ENCODE assay signal across 10 cellular contexts in the genomic region with DNA sequence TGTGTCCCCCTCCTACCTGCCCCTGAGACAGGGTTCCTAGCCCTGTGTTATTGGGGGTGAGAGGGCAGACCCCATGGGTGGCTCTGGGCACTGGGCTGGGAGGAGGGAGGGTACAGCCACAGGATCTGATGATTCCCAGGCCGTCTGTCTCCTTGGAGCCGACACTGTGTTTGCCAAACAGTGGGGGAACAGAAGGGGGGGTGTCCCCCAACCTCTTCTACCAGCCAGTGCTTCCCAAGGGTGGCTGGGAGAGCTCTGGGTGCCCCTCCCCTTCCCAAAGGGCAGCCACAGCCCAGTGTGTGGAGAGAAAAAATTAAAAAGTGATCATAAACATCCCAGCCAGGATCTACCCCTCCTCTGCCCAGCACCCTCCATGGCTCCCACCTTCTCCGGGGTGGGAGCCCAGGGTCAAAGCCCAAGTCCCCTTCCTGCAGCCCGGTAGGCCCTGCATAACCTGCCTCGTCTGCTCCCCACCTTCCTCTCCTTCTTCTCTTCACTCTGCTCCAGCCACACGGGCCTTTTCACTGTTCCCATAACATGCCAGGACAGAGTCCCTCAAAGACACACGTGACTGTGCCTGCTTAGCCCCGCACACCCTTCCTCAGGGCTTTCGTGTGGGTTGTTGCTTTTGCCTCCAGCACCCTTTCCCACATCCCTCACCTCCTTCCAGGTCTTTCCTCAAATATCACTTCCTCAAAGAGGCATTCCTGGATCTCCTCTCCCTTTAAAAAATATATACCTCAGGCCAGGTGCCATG. TPM values are rescaled to one million over a fixed set of nuclear protein-coding genes. Genes with fewer than 3 reads are reported as not detected.
DNase-seq lines count a peak whose midpoint lies in the region; ATAC-seq, FAIRE-seq and TF ChIP-seq lines count a peak whose summit lies in the region.
"Had no signal": no experiment of that assay in that cellular context is flagged by ENCODE, and none has a peak within 500 bp of the region (broad histone marks: within the 10 kb centered on the region; RNA-seq: fewer than 3 reads in every experiment).

No MANE protein-coding gene starts in this region.

- TF ChIP-seq CTCF in A549 (IDR thresholded peaks at IDR 0.05) (no peak), bronchial epithelial cell (IDR thresholded peaks at IDR 0.05; ENCODE audit: insufficient read depth, low read length, severe bottlenecking) (no peak)

- TF ChIP-seq RAD21 in A549 (conservative IDR thresholded peaks at IDR 0.05 in 1 of 2, IDR thresholded peaks at IDR 0.05 in 1 of 2) = no peak

- ATAC-seq in A549 (peak; percentile 24 to 37; a peak in 3 of 6 replicates), GM21576 (IDR thresholded peaks at IDR 0.05; ENCODE audit: unreplicated experiment) (no peak)

- H3K4me3 ChIP-seq in A549 (no peak overlapping the region), bronchial epithelial cell (ENCODE audit: low read depth, low read length) (peak overlapping the region; percentile 24)

- H3K9me3 ChIP-seq in A549 = no peaks in the 10 kb centered on the region

- H3K27me3 Mint-ChIP-seq in activated T-cell treated with anti-CD3 and anti-CD28 coated beads, Interleukin-2, amount 50 U/mL, for 24 hours = peaks cover 5% of the 10 kb centered on the region

- DNase-seq in A549 (ENCODE audit: low read depth in 1 of 2, low spot score in 1 of 2) = peak in 1 of 2 experiments; percentile 31
- peak; percentile 71 for DNase-seq in bronchial epithelial cell (ENCODE audit: low read depth)
- peak; percentile 54 for DNase-seq in medulla oblongata (ENCODE audit: extremely low spot score)
- no peak for DNase-seq in activated T-cell treated with anti-CD3 and anti-CD28 coated beads, Interleukin-2, amount 50 U/mL, for 24 hours
- DNase-seq in NCI-H748 (lab: John Stamatoyannopoulos, UW; ENCODE audit: unreplicated experiment) = no peak
- DNase-seq: ACHN, activated B cell treated with CpG ODN at 0.5 μM for 24 hours, small intestine had no signal

- no peak for FAIRE-seq in A549 (lab: Jason Lieb, UNC)
- no peak for FAIRE-seq in bronchial epithelial cell (lab: Jason Lieb, UNC)
- FAIRE-seq: small intestine had no signal

- TF ChIP-seq EP300 in A549 (IDR thresholded peaks at IDR 0.05) = no peak

- H3K4me1 ChIP-seq in A549 = peaks cover 15% of the 10 kb centered on the region

- H3K36me3 ChIP-seq in bronchial epithelial cell (ENCODE audit: control insufficient read depth, insufficient read depth, low read length) = no peaks in the 10 kb centered on the region

- no peak overlapping the region for H3K27ac Mint-ChIP-seq in activated T-cell treated with anti-CD3 and anti-CD28 coated beads, Interleukin-2, amount 50 U/mL, for 24 hours
- H3K27ac Mint-ChIP-seq: activated B cell treated with CpG ODN at 0.5 μM for 24 hours; activated T-helper 1 cell treated with anti-CD3 and anti-CD28 coated beads, Interleukin-12 subunit alpha, Interleukin-12 subunit beta, Interleukin-2, Interleukin-4 antibody, amounts not matched to agents 30 ng/mL and 10 ng/mL and 1 ng/mL, durations not matched to agents 14 hours and 24 hours and 36 hours had no signal

- no peaks in the 10 kb centered on the region for H3K4me1 Mint-ChIP-seq in activated T-cell treated with anti-CD3 and anti-CD28 coated beads, Interleukin-2, amount 50 U/mL, for 24 hours (ENCODE audit: low read depth)
- H3K4me1 Mint-ChIP-seq: activated B cell treated with CpG ODN at 0.5 μM for 24 hours had no signal

- H3K27ac ChIP-seq in A549 = peak overlapping the region in 1 of 2 experiments; percentile 68; a peak in 3 of 6 replicates

- WGBS in A549 (ENCODE audit: missing lambda C conversion rate) = 58% methylated on average over 7 of the region's 9 CpGs

- no peaks in the 10 kb centered on the region for H3K9me3 Mint-ChIP-seq in activated T-cell treated with anti-CD3 and anti-CD28 coated beads, Interleukin-2, amount 50 U/mL, for 24 hours
- H3K9me3 Mint-ChIP-seq: activated B cell treated with CpG ODN at 0.5 μM for 24 hours; activated T-helper 1 cell treated with anti-CD3 and anti-CD28 coated beads, Interleukin-12 subunit alpha, Interleukin-12 subunit beta, Interleukin-2, Interleukin-4 antibody, amounts not matched to agents 30 ng/mL and 10 ng/mL and 1 ng/mL, durations not matched to agents 14 hours and 24 hours and 36 hours had no signal

- no peaks in the 10 kb centered on the region for H3K36me3 Mint-ChIP-seq in activated T-cell treated with anti-CD3 and anti-CD28 coated beads, Interleukin-2, amount 50 U/mL, for 24 hours (ENCODE audit: low read depth)

- H3K27me3 ChIP-seq in bronchial epithelial cell (ENCODE audit: control insufficient read depth, insufficient read depth, low read length) = no peaks in the 10 kb centered on the region

- H3K4me3 Mint-ChIP-seq in activated T-cell treated with anti-CD3 and anti-CD28 coated beads, Interleukin-2, amount 50 U/mL, for 24 hours = no peak overlapping the region
- H3K4me3 Mint-ChIP-seq: activated B cell treated with CpG ODN at 0.5 μM for 24 hours; activated T-helper 1 cell treated with anti-CD3 and anti-CD28 coated beads, Interleukin-12 subunit alpha, Interleukin-12 subunit beta, Interleukin-2, Interleukin-4 antibody, amounts not matched to agents 30 ng/mL and 10 ng/mL and 1 ng/mL, durations not matched to agents 14 hours and 24 hours and 36 hours had no signal

- H3K4me2 ChIP-seq in A549 = no peak overlapping the region

- POLR2A ChIA-PET in A549 (lab: Yijun Ruan, JAX) = no interaction called here

- CTCF ChIA-PET in A549 (lab: Yijun Ruan, JAX) = no interaction called here

- TF ChIP-seq POLR2A in A549 (IDR thresholded peaks at IDR 0.05; ENCODE audit: low read length) = no peak

TF ChIP-seq in A549, 52 proteins besides CTCF, POLR2A, EP300 and RAD21 (continues in another document):
- TF ChIP-seq HOXB13 (CRISPR knock-in tag; IDR thresholded peaks at IDR 0.05; ENCODE audit: low read depth) (no peak), ZNF302 (CRISPR knock-in tag; IDR thresholded peaks at IDR 0.05) (no peak)
- TF ChIP-seq, protein P1, sequence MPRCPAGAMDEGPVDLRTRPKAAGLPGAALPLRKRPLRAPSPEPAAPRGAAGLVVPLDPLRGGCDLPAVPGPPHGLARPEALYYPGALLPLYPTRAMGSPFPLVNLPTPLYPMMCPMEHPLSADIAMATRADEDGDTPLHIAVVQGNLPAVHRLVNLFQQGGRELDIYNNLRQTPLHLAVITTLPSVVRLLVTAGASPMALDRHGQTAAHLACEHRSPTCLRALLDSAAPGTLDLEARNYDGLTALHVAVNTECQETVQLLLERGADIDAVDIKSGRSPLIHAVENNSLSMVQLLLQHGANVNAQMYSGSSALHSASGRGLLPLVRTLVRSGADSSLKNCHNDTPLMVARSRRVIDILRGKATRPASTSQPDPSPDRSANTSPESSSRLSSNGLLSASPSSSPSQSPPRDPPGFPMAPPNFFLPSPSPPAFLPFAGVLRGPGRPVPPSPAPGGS (IDR thresholded peaks at IDR 0.05) = no peak
- TF ChIP-seq, protein P2, sequence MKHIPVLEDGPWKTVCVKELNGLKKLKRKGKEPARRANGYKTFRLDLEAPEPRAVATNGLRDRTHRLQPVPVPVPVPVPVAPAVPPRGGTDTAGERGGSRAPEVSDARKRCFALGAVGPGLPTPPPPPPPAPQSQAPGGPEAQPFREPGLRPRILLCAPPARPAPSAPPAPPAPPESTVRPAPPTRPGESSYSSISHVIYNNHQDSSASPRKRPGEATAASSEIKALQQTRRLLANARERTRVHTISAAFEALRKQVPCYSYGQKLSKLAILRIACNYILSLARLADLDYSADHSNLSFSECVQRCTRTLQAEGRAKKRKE (CRISPR knock-in tag; IDR thresholded peaks at IDR 0.05; ENCODE audit: low read depth) = no peak

RNA-seq across cellular contexts. Expression of a gene that starts 1.4 kb away (rescaled TPM):
- 0.04 and 0.07 TPM in 2 replicates for polyA plus RNA-seq in A549 (2011; rRNA removed)
- polyA plus RNA-seq in A549 (2012; cell fraction: cytosol; rRNA removed) = 0.07 and 0.10 TPM in 2 replicates
- 0.53 and 0.65 TPM in 2 replicates for polyA plus RNA-seq in A549 (2012; cell fraction: nucleus; rRNA removed)
- 0.20 to 0.24 TPM (median 0.23 TPM) in 3 replicates for polyA plus RNA-seq in A549 (2017; fragmentation: RNase III; extraction: RNeasy Plus Mini Kit Qiagen cat#74134 plus additional on column Dnase treatment)
- polyA minus RNA-seq in A549 (2011; rRNA and poly(A)+ RNA removed) = 0.05 TPM in 1 of 2 replicates, not detected in the other
- total RNA-seq in bronchial epithelial cell = 4.4 and 4.7 TPM in 2 replicates
- total RNA-seq: activated B cell treated with CpG ODN at 0.5 μM for 24 hours; activated T-helper 1 cell treated with anti-CD3 and anti-CD28 coated beads, Interleukin-12 subunit alpha, Interleukin-12 subunit beta, Interleukin-2, Interleukin-4 antibody, amounts not matched to agents 30 ng/mL and 10 ng/mL and 1 ng/mL, durations not matched to agents 14 hours and 24 hours and 36 hours had no signal

RNA-seq across cellular contexts. Expression of a gene that starts 15.3 kb away (rescaled TPM):
- 0.04 and 0.25 TPM in 2 replicates for polyA plus RNA-seq in A549 (2011; rRNA removed)
- polyA plus RNA-seq in A549 (2012; cell fraction: cytosol; rRNA removed) = 0.04 and 0.05 TPM in 2 replicates
- polyA plus RNA-seq in A549 (2012; cell fraction: nucleus; rRNA removed) = 0.31 and 0.49 TPM in 2 replicates
- polyA plus RNA-seq in A549 (2017; fragmentation: RNase III; extraction: RNeasy Plus Mini Kit Qiagen cat#74134 plus additional on column Dnase treatment) = 0.08 to 0.11 TPM in 2 of 3 replicates, not detected in the other
- not detected in 2 replicates for polyA minus RNA-seq in A549 (2011; rRNA and poly(A)+ RNA removed)
- under 0.01 TPM in 1 of 2 replicates, not detected in the other for total RNA-seq in bronchial epithelial cell
- total RNA-seq: activated T-helper 1 cell treated with anti-CD3 and anti-CD28 coated beads, Interleukin-12 subunit alpha, Interleukin-12 subunit beta, Interleukin-2, Interleukin-4 antibody, amounts not matched to agents 30 ng/mL and 10 ng/mL and 1 ng/mL, durations not matched to agents 14 hours and 24 hours and 36 hours had no signal

RNA-seq across cellular contexts. Expression of a gene that starts 20.1 kb away (rescaled TPM):
- 0.18 and 0.21 TPM in 2 replicates for polyA plus RNA-seq in A549 (2011; rRNA removed)
- polyA plus RNA-seq in A549 (2012; cell fraction: cytosol; rRNA removed) = 0.03 and 0.05 TPM in 2 replicates
- polyA plus RNA-seq in A549 (2012; cell fraction: nucleus; rRNA removed) = 0.05 and 0.09 TPM in 2 replicates
- polyA plus RNA-seq in A549 (2017; fragmentation: RNase III; extraction: RNeasy Plus Mini Kit Qiagen cat#74134 plus additional on column Dnase treatment) = 0.03 to 0.04 TPM in 2 of 3 replicates, not detected in the other
- 0.08 and 0.19 TPM in 2 replicates for polyA minus RNA-seq in A549 (2011; rRNA and poly(A)+ RNA removed)
- 0.38 and 1.1 TPM in 2 replicates for total RNA-seq in bronchial epithelial cell

RNA-seq across cellular contexts. Expression of a gene that starts 39.8 kb away (rescaled TPM):
- polyA plus RNA-seq in A549 (2011; rRNA removed) (5.4 and 5.7 TPM in 2 replicates), A549 (2017; fragmentation: RNase III; extraction: RNeasy Plus Mini Kit Qiagen cat#74134 plus additional on column Dnase treatment) (8.0 to 9.0 TPM (median 9.0 TPM) in 3 replicates)
- polyA plus RNA-seq in A549 (2012; cell fraction: cytosol; rRNA removed) = 8.7 and 11.2 TPM in 2 replicates
- 10.1 and 12.4 TPM in 2 replicates for polyA plus RNA-seq in A549 (2012; cell fraction: nucleus; rRNA removed)
- 16.0 and 17.2 TPM in 2 replicates for polyA minus RNA-seq in A549 (2011; rRNA and poly(A)+ RNA removed)
- under 0.01 TPM in 1 of 2 replicates, not detected in the other for total RNA-seq in bronchial epithelial cell
- total RNA-seq: activated T-helper 1 cell treated with anti-CD3 and anti-CD28 coated beads, Interleukin-12 subunit alpha, Interleukin-12 subunit beta, Interleukin-2, Interleukin-4 antibody, amounts not matched to agents 30 ng/mL and 10 ng/mL and 1 ng/mL, durations not matched to agents 14 hours and 24 hours and 36 hours had no signal

RNA-seq across cellular contexts. Expression of a gene that starts 47.6 kb away (rescaled TPM):
- polyA plus RNA-seq in A549 (2011; rRNA removed) (8.9 and 10.8 TPM in 2 replicates), A549 (2017; fragmentation: RNase III; extraction: RNeasy Plus Mini Kit Qiagen cat#74134 plus additional on column Dnase treatment) (29.6 to 36.1 TPM (median 34.3 TPM) in 3 replicates)
- 26.0 and 26.6 TPM in 2 replicates for polyA plus RNA-seq in A549 (2012; cell fraction: cytosol; rRNA removed)
- 41.1 and 42.8 TPM in 2 replicates for polyA plus RNA-seq in A549 (2012; cell fraction: nucleus; rRNA removed)
- polyA minus RNA-seq in A549 (2011; rRNA and poly(A)+ RNA removed) = 10.1 and 11.1 TPM in 2 replicates
- total RNA-seq in bronchial epithelial cell = 35.0 and 45.7 TPM in 2 replicates

Comparison
In these comparisons a context has a peak if more than half of its experiments do, and no peak if none do; other contexts are left out.
1. DNase-seq: peak in bronchial epithelial cell (single experiment) and medulla oblongata (single experiment); none in activated T-cell treated with anti-CD3 and anti-CD28 coated beads, Interleukin-2, amount 50 U/mL, for 24 hours (single experiment) and NCI-H748 (single experiment).